Comparison of ENCODE assay signal across 8 cellular contexts in the genomic region with DNA sequence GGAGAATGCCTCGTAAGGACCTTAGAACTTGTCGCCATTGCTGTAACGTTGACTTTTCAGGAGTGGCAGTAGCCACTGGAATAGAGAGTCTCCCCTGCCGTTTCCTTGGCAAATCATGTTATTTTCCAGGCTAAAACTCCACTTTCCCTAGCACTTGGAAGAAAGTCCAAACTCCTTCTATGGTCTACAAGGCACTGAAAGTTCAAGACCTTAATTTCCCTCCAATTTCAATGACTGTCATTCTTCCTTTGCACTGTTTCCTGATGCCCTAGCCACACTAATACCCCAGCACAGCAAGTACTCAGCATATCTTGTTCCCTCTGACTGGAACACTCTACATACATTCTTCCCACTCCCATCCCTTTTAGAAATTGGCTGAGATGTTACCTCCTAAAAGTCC. TPM values are rescaled to one million over a fixed set of nuclear protein-coding genes. Genes with fewer than 3 reads are reported as not detected.
A peak's percentile ranks its signal among the peaks of the same experiment; 100 is the strongest.
DNase-seq lines count a peak whose midpoint lies in the region; ATAC-seq and TF ChIP-seq lines count a peak whose summit lies in the region.

No MANE protein-coding gene starts in this region.

- H3K27me3 Mint-ChIP-seq in brain (peaks cover 11% of the 10 kb centered on the region), mesothelial cell of epicardium (ENCODE audit: low read depth) (peaks cover 27% of the 10 kb centered on the region)

- H3K36me3 Mint-ChIP-seq in brain (no peaks in the 10 kb centered on the region), mesothelial cell of epicardium (no peaks in the 10 kb centered on the region)

- DNase-seq in heart left ventricle (no peak), left cardiac atrium (no peak), mesothelial cell of epicardium (ENCODE audit: low spot score in 2 of 2, unreplicated experiment in 2 of 2) (no peak), uterus (no peak), ecto neural progenitor cell (ENCODE audit: low spot score) (no peak), Ammon's horn (ENCODE audit: low spot score) (no peak)

- peak overlapping the region in 10 of 12 donors; percentile 66 to 98 (median 86) for H3K4me3 ChIP-seq in heart left ventricle
- peak overlapping the region; percentile 93 to 98 for H3K4me3 ChIP-seq in uterus

- TF ChIP-seq CTCF in heart left ventricle (IDR thresholded peaks at IDR 0.05) = no peak
- TF ChIP-seq CTCF in brain (conservative IDR thresholded peaks at IDR 0.05) = no peak
- TF ChIP-seq CTCF in mesothelial cell of epicardium (IDR thresholded peaks at IDR 0.05; ENCODE audit: unreplicated experiment) = no peak
- TF ChIP-seq CTCF in uterus (IDR thresholded peaks at IDR 0.05) = no peak

- H3K4me1 Mint-ChIP-seq in brain (peaks cover 36% of the 10 kb centered on the region), mesothelial cell of epicardium (peaks cover 25% of the 10 kb centered on the region)

- peaks cover 0 to 33% (median 24%) of the 10 kb centered on the region in 12 donors for H3K4me1 ChIP-seq in heart left ventricle
- H3K4me1 ChIP-seq in uterus = peaks cover 0 to 3% of the 10 kb centered on the region in 2 donors

- H3K36me3 ChIP-seq in heart left ventricle (no peaks in the 10 kb centered on the region), uterus (no peaks in the 10 kb centered on the region)

- H3K9me3 ChIP-seq in heart left ventricle (no peaks in the 10 kb centered on the region), uterus (no peaks in the 10 kb centered on the region)

- H3K4me3 Mint-ChIP-seq in brain (peak overlapping the region; percentile 75 to 94 (median 84)), mesothelial cell of epicardium (peak overlapping the region; percentile 93)

- H3K9me3 Mint-ChIP-seq in brain (no peaks in the 10 kb centered on the region), mesothelial cell of epicardium (no peaks in the 10 kb centered on the region)

- peak overlapping the region; percentile 78 to 100 (median 89) for H3K27ac Mint-ChIP-seq in brain
- peak overlapping the region; percentile 15 for H3K27ac Mint-ChIP-seq in mesothelial cell of epicardium

- intact Hi-C loops in heart left ventricle (cut with DNase I) = no loop called here
- intact Hi-C loops in left cardiac atrium (cut with DNase I) = no loop called here
- intact Hi-C loops in uterus (cut with DNase I; ENCODE audit: low total_unique reads) = no loop called here

- H3K27me3 ChIP-seq in heart left ventricle (no peaks in the 10 kb centered on the region), uterus (no peaks in the 10 kb centered on the region)

- TF ChIP-seq POLR2A in heart left ventricle (IDR thresholded peaks at IDR 0.05) = no peak
- TF ChIP-seq POLR2A in uterus (IDR thresholded peaks at IDR 0.05) = no peak

- 80 to 85% (median 82%) methylated on average over 4 of the region's 4 CpGs for WGBS in heart left ventricle, 4 donors

- ATAC-seq in heart left ventricle = peak in 2 of 4 donors; percentile 45 to 50
- no peak for ATAC-seq in left cardiac atrium
- ATAC-seq in HG02678 (IDR thresholded peaks at IDR 0.05; ENCODE audit: unreplicated experiment) = no peak

- H3K27ac ChIP-seq in heart left ventricle (peak overlapping the region; percentile 88 to 98 (median 96)), uterus (peak overlapping the region; percentile 96 to 98)

RNA-seq across cellular contexts. Expression of gene TBPL1, which starts 1.8 kb away (rescaled TPM):
- 10 to 100 TPM in 8 of 9 donors, 1 to 10 TPM in 1; 9.9 to 20.3 (median 15.4) TPM for total RNA-seq in heart left ventricle
- 10 to 100 TPM; 16.4 to 16.9 TPM for polyA plus RNA-seq in heart left ventricle
- total RNA-seq in left cardiac atrium = 10 to 100 TPM; 17.8 to 22.8 TPM
- 55.2 TPM for polyA plus RNA-seq in brain (ENCODE audit: insufficient read depth, low read depth, low replicate concordance)
- 29.3 to 31.0 TPM (median 30.5 TPM) in 3 replicates for total RNA-seq in mesothelial cell of epicardium
- total RNA-seq in uterus = 10 to 100 TPM in 3 of 4 donors, 1 to 10 TPM in 1; 4.4 to 30.6 (median 19.7) TPM
